In the genomic region with DNA sequence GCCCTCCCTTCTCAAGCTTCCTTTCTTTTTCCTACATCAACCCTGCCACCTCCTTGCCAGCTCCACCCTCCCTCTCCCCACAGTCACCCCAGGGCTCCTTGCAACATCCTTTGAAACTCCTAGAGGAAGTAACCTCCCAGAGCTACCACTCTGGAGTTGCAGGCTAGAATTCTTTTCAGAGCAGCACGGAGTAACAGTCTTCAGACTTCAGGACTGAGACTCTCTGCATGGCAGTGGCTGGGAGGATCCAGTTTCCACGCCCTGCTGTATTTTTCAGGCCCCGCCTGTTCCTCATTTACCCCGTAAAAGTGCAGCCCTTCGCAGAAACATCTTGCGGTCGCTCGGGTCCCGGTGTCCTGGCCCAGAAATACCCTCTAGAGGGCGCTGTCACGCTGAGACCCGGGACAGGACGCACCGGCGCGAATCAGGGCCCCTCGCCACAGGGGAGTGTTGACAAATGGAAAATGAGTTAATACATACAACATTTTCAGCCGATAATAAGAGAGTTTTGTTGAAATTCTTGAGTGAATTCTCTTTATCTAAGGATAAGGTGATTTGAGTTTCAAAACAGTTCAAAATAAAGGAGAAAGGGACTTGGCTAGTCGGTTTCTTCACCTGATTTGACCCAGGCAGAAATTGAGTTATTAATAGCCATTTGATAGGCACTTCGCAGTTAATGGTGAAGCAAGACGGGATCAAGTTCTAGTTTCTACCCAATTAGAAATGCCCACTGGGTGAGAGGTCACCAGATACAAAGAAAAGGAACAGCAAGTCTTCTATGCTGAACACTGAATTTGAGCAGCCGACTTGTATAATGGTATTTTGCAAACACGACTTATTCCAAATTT, we compare ENCODE assay signal across 1 cellular context.
TF ChIP-seq lines count a peak whose summit lies in the region.

No MANE protein-coding gene starts in this region.

TF ChIP-seq in HepG2, 621 proteins besides CTCF, POLR2A, EP300 and RAD21 (continued from another document and continues in another):
- TF ChIP-seq ZC3H4 (CRISPR knock-in tag; IDR thresholded peaks at IDR 0.05; ENCODE audit: borderline replicate concordance): no peak
- TF ChIP-seq ZNF124 (CRISPR knock-in tag; IDR thresholded peaks at IDR 0.05): no peak
- TF ChIP-seq ZNF44 (CRISPR knock-in tag; IDR thresholded peaks at IDR 0.05): no peak
- no peak for TF ChIP-seq ZBTB21 (CRISPR knock-in tag; IDR thresholded peaks at IDR 0.05)
- TF ChIP-seq, protein P1, sequence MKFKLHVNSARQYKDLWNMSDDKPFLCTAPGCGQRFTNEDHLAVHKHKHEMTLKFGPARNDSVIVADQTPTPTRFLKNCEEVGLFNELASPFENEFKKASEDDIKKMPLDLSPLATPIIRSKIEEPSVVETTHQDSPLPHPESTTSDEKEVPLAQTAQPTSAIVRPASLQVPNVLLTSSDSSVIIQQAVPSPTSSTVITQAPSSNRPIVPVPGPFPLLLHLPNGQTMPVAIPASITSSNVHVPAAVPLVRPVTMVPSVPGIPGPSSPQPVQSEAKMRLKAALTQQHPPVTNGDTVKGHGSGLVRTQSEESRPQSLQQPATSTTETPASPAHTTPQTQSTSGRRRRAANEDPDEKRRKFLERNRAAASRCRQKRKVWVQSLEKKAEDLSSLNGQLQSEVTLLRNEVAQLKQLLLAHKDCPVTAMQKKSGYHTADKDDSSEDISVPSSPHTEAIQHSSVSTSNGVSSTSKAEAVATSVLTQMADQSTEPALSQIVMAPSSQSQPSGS (CRISPR knock-in tag; IDR thresholded peaks at IDR 0.05): no peak
- TF ChIP-seq, protein P2, sequence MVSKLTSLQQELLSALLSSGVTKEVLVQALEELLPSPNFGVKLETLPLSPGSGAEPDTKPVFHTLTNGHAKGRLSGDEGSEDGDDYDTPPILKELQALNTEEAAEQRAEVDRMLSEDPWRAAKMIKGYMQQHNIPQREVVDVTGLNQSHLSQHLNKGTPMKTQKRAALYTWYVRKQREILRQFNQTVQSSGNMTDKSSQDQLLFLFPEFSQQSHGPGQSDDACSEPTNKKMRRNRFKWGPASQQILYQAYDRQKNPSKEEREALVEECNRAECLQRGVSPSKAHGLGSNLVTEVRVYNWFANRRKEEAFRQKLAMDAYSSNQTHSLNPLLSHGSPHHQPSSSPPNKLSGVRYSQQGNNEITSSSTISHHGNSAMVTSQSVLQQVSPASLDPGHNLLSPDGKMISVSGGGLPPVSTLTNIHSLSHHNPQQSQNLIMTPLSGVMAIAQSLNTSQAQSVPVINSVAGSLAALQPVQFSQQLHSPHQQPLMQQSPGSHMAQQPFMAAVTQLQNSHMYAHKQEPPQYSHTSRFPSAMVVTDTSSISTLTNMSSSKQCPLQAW (CRISPR knock-in tag; IDR thresholded peaks at IDR 0.05): no peak
- TF ChIP-seq ZBTB7B (CRISPR knock-in tag; IDR thresholded peaks at IDR 0.05): no peak
- TF ChIP-seq, protein P3, sequence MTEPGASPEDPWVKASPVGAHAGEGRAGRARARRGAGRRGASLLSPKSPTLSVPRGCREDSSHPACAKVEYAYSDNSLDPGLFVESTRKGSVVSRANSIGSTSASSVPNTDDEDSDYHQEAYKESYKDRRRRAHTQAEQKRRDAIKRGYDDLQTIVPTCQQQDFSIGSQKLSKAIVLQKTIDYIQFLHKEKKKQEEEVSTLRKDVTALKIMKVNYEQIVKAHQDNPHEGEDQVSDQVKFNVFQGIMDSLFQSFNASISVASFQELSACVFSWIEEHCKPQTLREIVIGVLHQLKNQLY (CRISPR knock-in tag; IDR thresholded peaks at IDR 0.05): no peak
- no peak for TF ChIP-seq JARID2 (CRISPR knock-in tag; IDR thresholded peaks at IDR 0.05; ENCODE audit: insufficient replicate concordance)
- TF ChIP-seq TEAD2 (CRISPR knock-in tag; IDR thresholded peaks at IDR 0.05): no peak
- TF ChIP-seq, protein P4, sequence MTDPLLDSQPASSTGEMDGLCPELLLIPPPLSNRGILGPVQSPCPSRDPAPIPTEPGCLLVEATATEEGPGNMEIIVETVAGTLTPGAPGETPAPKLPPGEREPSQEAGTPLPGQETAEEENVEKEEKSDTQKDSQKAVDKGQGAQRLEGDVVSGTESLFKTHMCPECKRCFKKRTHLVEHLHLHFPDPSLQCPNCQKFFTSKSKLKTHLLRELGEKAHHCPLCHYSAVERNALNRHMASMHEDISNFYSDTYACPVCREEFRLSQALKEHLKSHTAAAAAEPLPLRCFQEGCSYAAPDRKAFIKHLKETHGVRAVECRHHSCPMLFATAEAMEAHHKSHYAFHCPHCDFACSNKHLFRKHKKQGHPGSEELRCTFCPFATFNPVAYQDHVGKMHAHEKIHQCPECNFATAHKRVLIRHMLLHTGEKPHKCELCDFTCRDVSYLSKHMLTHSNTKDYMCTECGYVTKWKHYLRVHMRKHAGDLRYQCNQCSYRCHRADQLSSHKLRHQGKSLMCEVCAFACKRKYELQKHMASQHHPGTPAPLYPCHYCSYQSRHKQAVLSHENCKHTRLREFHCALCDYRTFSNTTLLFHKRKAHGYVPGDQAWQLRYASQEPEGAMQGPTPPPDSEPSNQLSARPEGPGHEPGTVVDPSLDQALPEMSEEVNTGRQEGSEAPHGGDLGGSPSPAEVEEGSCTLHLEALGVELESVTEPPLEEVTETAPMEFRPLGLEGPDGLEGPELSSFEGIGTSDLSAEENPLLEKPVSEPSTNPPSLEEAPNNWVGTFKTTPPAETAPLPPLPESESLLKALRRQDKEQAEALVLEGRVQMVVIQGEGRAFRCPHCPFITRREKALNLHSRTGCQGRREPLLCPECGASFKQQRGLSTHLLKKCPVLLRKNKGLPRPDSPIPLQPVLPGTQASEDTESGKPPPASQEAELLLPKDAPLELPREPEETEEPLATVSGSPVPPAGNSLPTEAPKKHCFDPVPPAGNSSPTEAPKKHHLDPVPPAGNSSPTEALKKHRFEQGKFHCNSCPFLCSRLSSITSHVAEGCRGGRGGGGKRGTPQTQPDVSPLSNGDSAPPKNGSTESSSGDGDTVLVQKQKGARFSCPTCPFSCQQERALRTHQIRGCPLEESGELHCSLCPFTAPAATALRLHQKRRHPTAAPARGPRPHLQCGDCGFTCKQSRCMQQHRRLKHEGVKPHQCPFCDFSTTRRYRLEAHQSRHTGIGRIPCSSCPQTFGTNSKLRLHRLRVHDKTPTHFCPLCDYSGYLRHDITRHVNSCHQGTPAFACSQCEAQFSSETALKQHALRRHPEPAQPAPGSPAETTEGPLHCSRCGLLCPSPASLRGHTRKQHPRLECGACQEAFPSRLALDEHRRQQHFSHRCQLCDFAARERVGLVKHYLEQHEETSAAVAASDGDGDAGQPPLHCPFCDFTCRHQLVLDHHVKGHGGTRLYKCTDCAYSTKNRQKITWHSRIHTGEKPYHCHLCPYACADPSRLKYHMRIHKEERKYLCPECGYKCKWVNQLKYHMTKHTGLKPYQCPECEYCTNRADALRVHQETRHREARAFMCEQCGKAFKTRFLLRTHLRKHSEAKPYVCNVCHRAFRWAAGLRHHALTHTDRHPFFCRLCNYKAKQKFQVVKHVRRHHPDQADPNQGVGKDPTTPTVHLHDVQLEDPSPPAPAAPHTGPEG (CRISPR knock-in tag; IDR thresholded peaks at IDR 0.05): no peak
- no peak for TF ChIP-seq NFE2 (CRISPR knock-in tag; IDR thresholded peaks at IDR 0.05)
- TF ChIP-seq HOXA7 (CRISPR knock-in tag; IDR thresholded peaks at IDR 0.05): no peak
- TF ChIP-seq TARDBP (CRISPR knock-in tag; IDR thresholded peaks at IDR 0.05): no peak
- TF ChIP-seq, protein P5, sequence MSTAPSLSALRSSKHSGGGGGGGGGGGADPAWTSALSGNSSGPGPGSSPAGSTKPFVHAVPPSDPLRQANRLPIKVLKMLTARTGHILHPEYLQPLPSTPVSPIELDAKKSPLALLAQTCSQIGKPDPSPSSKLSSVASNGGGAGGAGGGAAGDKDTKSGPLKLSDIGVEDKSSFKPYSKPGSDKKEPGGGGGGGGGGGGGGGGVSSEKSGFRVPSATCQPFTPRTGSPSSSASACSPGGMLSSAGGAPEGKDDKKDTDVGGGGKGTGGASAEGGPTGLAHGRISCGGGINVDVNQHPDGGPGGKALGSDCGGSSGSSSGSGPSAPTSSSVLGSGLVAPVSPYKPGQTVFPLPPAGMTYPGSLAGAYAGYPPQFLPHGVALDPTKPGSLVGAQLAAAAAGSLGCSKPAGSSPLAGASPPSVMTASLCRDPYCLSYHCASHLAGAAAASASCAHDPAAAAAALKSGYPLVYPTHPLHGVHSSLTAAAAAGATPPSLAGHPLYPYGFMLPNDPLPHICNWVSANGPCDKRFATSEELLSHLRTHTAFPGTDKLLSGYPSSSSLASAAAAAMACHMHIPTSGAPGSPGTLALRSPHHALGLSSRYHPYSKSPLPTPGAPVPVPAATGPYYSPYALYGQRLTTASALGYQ (CRISPR knock-in tag; IDR thresholded peaks at IDR 0.05): no peak
- TF ChIP-seq KLF9 (CRISPR knock-in tag; IDR thresholded peaks at IDR 0.05; ENCODE audit: low read depth): no peak
- no peak for TF ChIP-seq HDAC6 (IDR thresholded peaks at IDR 0.05; ENCODE audit: low read depth, low read length)
- TF ChIP-seq, protein P6, sequence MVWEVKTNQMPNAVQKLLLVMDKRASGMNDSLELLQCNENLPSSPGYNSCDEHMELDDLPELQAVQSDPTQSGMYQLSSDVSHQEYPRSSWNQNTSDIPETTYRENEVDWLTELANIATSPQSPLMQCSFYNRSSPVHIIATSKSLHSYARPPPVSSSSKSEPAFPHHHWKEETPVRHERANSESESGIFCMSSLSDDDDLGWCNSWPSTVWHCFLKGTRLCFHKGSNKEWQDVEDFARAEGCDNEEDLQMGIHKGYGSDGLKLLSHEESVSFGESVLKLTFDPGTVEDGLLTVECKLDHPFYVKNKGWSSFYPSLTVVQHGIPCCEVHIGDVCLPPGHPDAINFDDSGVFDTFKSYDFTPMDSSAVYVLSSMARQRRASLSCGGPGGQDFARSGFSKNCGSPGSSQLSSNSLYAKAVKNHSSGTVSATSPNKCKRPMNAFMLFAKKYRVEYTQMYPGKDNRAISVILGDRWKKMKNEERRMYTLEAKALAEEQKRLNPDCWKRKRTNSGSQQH (CRISPR knock-in tag; IDR thresholded peaks at IDR 0.05; ENCODE audit: low read depth): 0 out of 2 replicates have a peak, but pooled peaks have one; percentile 48
- TF ChIP-seq, protein P7, sequence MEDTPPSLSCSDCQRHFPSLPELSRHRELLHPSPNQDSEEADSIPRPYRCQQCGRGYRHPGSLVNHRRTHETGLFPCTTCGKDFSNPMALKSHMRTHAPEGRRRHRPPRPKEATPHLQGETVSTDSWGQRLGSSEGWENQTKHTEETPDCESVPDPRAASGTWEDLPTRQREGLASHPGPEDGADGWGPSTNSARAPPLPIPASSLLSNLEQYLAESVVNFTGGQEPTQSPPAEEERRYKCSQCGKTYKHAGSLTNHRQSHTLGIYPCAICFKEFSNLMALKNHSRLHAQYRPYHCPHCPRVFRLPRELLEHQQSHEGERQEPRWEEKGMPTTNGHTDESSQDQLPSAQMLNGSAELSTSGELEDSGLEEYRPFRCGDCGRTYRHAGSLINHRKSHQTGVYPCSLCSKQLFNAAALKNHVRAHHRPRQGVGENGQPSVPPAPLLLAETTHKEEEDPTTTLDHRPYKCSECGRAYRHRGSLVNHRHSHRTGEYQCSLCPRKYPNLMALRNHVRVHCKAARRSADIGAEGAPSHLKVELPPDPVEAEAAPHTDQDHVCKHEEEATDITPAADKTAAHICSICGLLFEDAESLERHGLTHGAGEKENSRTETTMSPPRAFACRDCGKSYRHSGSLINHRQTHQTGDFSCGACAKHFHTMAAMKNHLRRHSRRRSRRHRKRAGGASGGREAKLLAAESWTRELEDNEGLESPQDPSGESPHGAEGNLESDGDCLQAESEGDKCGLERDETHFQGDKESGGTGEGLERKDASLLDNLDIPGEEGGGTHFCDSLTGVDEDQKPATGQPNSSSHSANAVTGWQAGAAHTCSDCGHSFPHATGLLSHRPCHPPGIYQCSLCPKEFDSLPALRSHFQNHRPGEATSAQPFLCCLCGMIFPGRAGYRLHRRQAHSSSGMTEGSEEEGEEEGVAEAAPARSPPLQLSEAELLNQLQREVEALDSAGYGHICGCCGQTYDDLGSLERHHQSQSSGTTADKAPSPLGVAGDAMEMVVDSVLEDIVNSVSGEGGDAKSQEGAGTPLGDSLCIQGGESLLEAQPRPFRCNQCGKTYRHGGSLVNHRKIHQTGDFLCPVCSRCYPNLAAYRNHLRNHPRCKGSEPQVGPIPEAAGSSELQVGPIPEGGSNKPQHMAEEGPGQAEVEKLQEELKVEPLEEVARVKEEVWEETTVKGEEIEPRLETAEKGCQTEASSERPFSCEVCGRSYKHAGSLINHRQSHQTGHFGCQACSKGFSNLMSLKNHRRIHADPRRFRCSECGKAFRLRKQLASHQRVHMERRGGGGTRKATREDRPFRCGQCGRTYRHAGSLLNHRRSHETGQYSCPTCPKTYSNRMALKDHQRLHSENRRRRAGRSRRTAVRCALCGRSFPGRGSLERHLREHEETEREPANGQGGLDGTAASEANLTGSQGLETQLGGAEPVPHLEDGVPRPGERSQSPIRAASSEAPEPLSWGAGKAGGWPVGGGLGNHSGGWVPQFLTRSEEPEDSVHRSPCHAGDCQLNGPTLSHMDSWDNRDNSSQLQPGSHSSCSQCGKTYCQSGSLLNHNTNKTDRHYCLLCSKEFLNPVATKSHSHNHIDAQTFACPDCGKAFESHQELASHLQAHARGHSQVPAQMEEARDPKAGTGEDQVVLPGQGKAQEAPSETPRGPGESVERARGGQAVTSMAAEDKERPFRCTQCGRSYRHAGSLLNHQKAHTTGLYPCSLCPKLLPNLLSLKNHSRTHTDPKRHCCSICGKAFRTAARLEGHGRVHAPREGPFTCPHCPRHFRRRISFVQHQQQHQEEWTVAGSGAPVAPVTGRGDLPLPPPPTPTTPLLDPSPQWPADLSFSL (CRISPR knock-in tag; IDR thresholded peaks at IDR 0.05): no peak
- no peak for TF ChIP-seq IRX3 (CRISPR knock-in tag; IDR thresholded peaks at IDR 0.05; ENCODE audit: borderline replicate concordance, low read depth)
- no peak for TF ChIP-seq SIN3A (IDR thresholded peaks at IDR 0.05; ENCODE audit: borderline replicate concordance, low read depth, low read length)
- TF ChIP-seq IRF2 (CRISPR knock-in tag; IDR thresholded peaks at IDR 0.05): 0 out of 2 replicates have a peak, but pooled peaks have one; percentile 36
- no peak for TF ChIP-seq HES4 (CRISPR knock-in tag; IDR thresholded peaks at IDR 0.05; ENCODE audit: borderline replicate concordance)
- no peak for TF ChIP-seq NFIC (IDR thresholded peaks at IDR 0.05; ENCODE audit: low read length)
- TF ChIP-seq ZNF660 (CRISPR knock-in tag; IDR thresholded peaks at IDR 0.05; ENCODE audit: borderline replicate concordance, low read depth): no peak
- no peak for TF ChIP-seq KDM5B (CRISPR knock-in tag; IDR thresholded peaks at IDR 0.05; ENCODE audit: borderline replicate concordance)
- TF ChIP-seq ZNF331 (CRISPR knock-in tag; IDR thresholded peaks at IDR 0.05): peak; percentile 42; the same call in 1 of the 2 replicates
- no peak for TF ChIP-seq DNMT1 (CRISPR knock-in tag; IDR thresholded peaks at IDR 0.05)
- TF ChIP-seq MAFK (conservative IDR thresholded peaks at IDR 0.05 in 1 of 2, IDR thresholded peaks at IDR 0.05 in 1 of 2; ENCODE audit: low read length in 2 of 2): no peak
- TF ChIP-seq POLR2G (IDR thresholded peaks at IDR 0.05; ENCODE audit: low read depth, low read length): no peak
- TF ChIP-seq TEAD3 (CRISPR knock-in tag; optimal IDR thresholded peaks at IDR 0.05; ENCODE audit: borderline replicate concordance): peak; percentile 57
- TF ChIP-seq ZNF782 (CRISPR knock-in tag; IDR thresholded peaks at IDR 0.05; ENCODE audit: borderline replicate concordance): no peak
- 0 out of 2 replicates have a peak, but pooled peaks have one; percentile 49 for TF ChIP-seq SMAD3 (CRISPR knock-in tag; IDR thresholded peaks at IDR 0.05)
- peak; percentile 30; the same call in 1 of the 2 replicates for TF ChIP-seq NFKB2 (CRISPR knock-in tag; IDR thresholded peaks at IDR 0.05; ENCODE audit: borderline replicate concordance)
- no peak for TF ChIP-seq ZNF703 (CRISPR knock-in tag; IDR thresholded peaks at IDR 0.05; ENCODE audit: borderline replicate concordance)
- peak; percentile 25; the same call in 1 of the 2 replicates for TF ChIP-seq PPARG (CRISPR knock-in tag; conservative IDR thresholded peaks at IDR 0.05)
- TF ChIP-seq BHLHE40 (IDR thresholded peaks at IDR 0.05; ENCODE audit: low read length): peak; percentile 24; the same call in 1 of the 2 replicates
- TF ChIP-seq SOX6 (IDR thresholded peaks at IDR 0.05): no peak
- 0 out of 2 replicates have a peak, but pooled peaks have one; percentile 35 for TF ChIP-seq SOX6 (CRISPR knock-in tag; IDR thresholded peaks at IDR 0.05)
- TF ChIP-seq ZNF747 (CRISPR knock-in tag; IDR thresholded peaks at IDR 0.05; ENCODE audit: borderline replicate concordance): no peak
